15 cellular contexts compared by ENCODE assay signal in genomic region chr14:100880271-100881101, GRCh38. TPM values are rescaled to one million over a fixed set of nuclear protein-coding genes. Genes with fewer than 3 reads are reported as not detected.
DNase-seq lines count a peak whose midpoint lies in the region; ATAC-seq and TF ChIP-seq lines count a peak whose summit lies in the region.
"Had no signal": no experiment of that assay in that cellular context is flagged by ENCODE, and none has a peak within 500 bp of the region (broad histone marks: within the 10 kb centered on the region; RNA-seq: fewer than 3 reads in every experiment).

No MANE protein-coding gene starts in this region.

- H4K20me1 ChIP-seq in neural progenitor cell (ENCODE audit: low read depth) (no peaks in the 10 kb centered on the region), PC-9 (ENCODE audit: insufficient read depth) (no peaks in the 10 kb centered on the region)

- no peak overlapping the region for H3K9ac ChIP-seq in neural progenitor cell

- H3K27me3 ChIP-seq in right atrium auricular region (no peaks in the 10 kb centered on the region), right cardiac atrium (ENCODE audit: control insufficient read depth, insufficient read depth) (no peaks in the 10 kb centered on the region), neural progenitor cell (no peaks in the 10 kb centered on the region), aorta (ENCODE audit: control insufficient read depth in 1 of 2, insufficient read depth in 2 of 2, low read length in 1 of 2) (no peaks in the 10 kb centered on the region), PC-9 (ENCODE audit: insufficient read depth, low read depth) (peaks cover 37% of the 10 kb centered on the region)
- H3K27me3 ChIP-seq: BE2C had no signal

- H3K4me3 Mint-ChIP-seq in neural progenitor cell: no peak overlapping the region
- H3K4me3 Mint-ChIP-seq: CD4-positive, alpha-beta memory T cell; H9 had no signal

- no peaks in the 10 kb centered on the region for H3K9me3 ChIP-seq in right atrium auricular region
- H3K9me3 ChIP-seq in right cardiac atrium (ENCODE audit: control insufficient read depth, low read length): no peaks in the 10 kb centered on the region
- no peaks in the 10 kb centered on the region for H3K9me3 ChIP-seq in neural progenitor cell (ENCODE audit: low read depth)
- H3K9me3 ChIP-seq in aorta (ENCODE audit: control insufficient read depth, low read length): peaks cover 1% of the 10 kb centered on the region
- no peaks in the 10 kb centered on the region for H3K9me3 ChIP-seq in PC-9 (ENCODE audit: insufficient read depth, low read depth)
- H3K9me3 ChIP-seq: BE2C had no signal

- peaks cover 12% of the 10 kb centered on the region for H3K27me3 Mint-ChIP-seq in neural progenitor cell (ENCODE audit: insufficient read depth, low read depth)

- H3K27ac ChIP-seq in right atrium auricular region (no peak overlapping the region), right cardiac atrium (ENCODE audit: low read length) (no peak overlapping the region), neural progenitor cell (no peak overlapping the region), aorta (ENCODE audit: low read depth in 1 of 2, low read length in 2 of 2) (no peak overlapping the region), PC-9 (no peak overlapping the region)
- H3K27ac ChIP-seq: C4-2B had no signal

- no peak for TF ChIP-seq CTCF in right atrium auricular region (IDR thresholded peaks at IDR 0.05)
- no peak for TF ChIP-seq CTCF in neural progenitor cell (IDR thresholded peaks at IDR 0.05)
- TF ChIP-seq CTCF in PC-9 (conservative IDR thresholded peaks at IDR 0.05): no peak

- H3K4me3 ChIP-seq in right atrium auricular region (no peak overlapping the region), right cardiac atrium (ENCODE audit: low read length) (no peak overlapping the region), neural progenitor cell (no peak overlapping the region), aorta (ENCODE audit: low read length in 2 of 2) (no peak overlapping the region), PC-9 (no peak overlapping the region)

- no peaks in the 10 kb centered on the region for H3K4me1 Mint-ChIP-seq in neural progenitor cell
- H3K4me1 Mint-ChIP-seq: CD4-positive, alpha-beta memory T cell; H9 had no signal

- WGBS in right cardiac atrium: 92% methylated on average over 34 of the region's 34 CpGs
- WGBS in aorta, 2 donors: 87 to 92% methylated on average over 34 of the region's 34 CpGs

- DNase-seq in left ventricle myocardium superior (peak; percentile 19), right atrium auricular region (ENCODE audit: low spot score) (no peak), right cardiac atrium (peak in 2 of 3 donors; percentile 5 to 20), neural progenitor cell (ENCODE audit: low spot score) (no peak), aorta (peak; percentile 26 to 69), PC-9 (no peak), hepatic stellate cell (ENCODE audit: low spot score) (no peak)
- DNase-seq: BE2C; CD4-positive, alpha-beta memory T cell; DMS79; GOT3; H9 had no signal

- intact Hi-C loops in left ventricle myocardium superior (cut with micrococcal nuclease): no loop called here
- intact Hi-C loops in right cardiac atrium (cut with DNase I): no loop called here
- intact Hi-C loops in aorta (cut with DNase I): no loop called here
- intact Hi-C loops in PC-9 (cut with micrococcal nuclease; ENCODE audit: unreplicated experiment): no loop called here

- H3K9me3 Mint-ChIP-seq in neural progenitor cell: peaks cover 35% of the 10 kb centered on the region

- no peaks in the 10 kb centered on the region for H3F3A ChIP-seq in neural progenitor cell (ENCODE audit: low read depth)
- no peaks in the 10 kb centered on the region for H3F3A ChIP-seq in PC-9 (ENCODE audit: insufficient read depth, low read depth)

- no peak for ATAC-seq in left ventricle myocardium superior
- no peak for ATAC-seq in right cardiac atrium
- ATAC-seq in aorta (ENCODE audit: low FRiP score): no peak
- ATAC-seq in HG02852 (IDR thresholded peaks at IDR 0.05; ENCODE audit: unreplicated experiment): no peak
- ATAC-seq: HepG2 had no signal

- no peaks in the 10 kb centered on the region for H3K36me3 Mint-ChIP-seq in neural progenitor cell
- H3K36me3 Mint-ChIP-seq: CD4-positive, alpha-beta memory T cell had no signal

- H3K4me1 ChIP-seq in right atrium auricular region (no peaks in the 10 kb centered on the region), right cardiac atrium (ENCODE audit: control insufficient read depth, insufficient read depth, low read length) (no peaks in the 10 kb centered on the region), neural progenitor cell (peaks cover under 1% of the 10 kb centered on the region), aorta (ENCODE audit: control insufficient read depth in 1 of 2, insufficient read depth in 2 of 2, low read length in 2 of 2) (no peaks in the 10 kb centered on the region), PC-9 (replicated peaks; ENCODE audit: insufficient read depth) (no peaks in the 10 kb centered on the region)

- BruUV-seq in PC-9 (replicated peaks; lab: Mats Ljungman, UMichigan): no TSS peak

- CTCF ChIA-PET in PC-9 (lab: Charles Lee): no interaction called here

- peak overlapping the region; percentile 43 for H3K27ac Mint-ChIP-seq in neural progenitor cell
- H3K27ac Mint-ChIP-seq: CD4-positive, alpha-beta memory T cell; H9 had no signal

- H3K36me3 ChIP-seq in right atrium auricular region (no peaks in the 10 kb centered on the region), neural progenitor cell (no peaks in the 10 kb centered on the region), aorta (ENCODE audit: control insufficient read depth in 1 of 2, insufficient read depth in 2 of 2, low read length in 1 of 2) (no peaks in the 10 kb centered on the region), PC-9 (ENCODE audit: low read depth) (no peaks in the 10 kb centered on the region)

- H3K9me2 ChIP-seq in PC-9 (ENCODE audit: insufficient read depth): no peaks in the 10 kb centered on the region

- no peak overlapping the region for H3K4me2 ChIP-seq in neural progenitor cell
- H3K4me2 ChIP-seq in PC-9: no peak overlapping the region

- no peak overlapping the region for H2AFZ ChIP-seq in neural progenitor cell (replicated peaks)
- H2AFZ ChIP-seq in PC-9: no peak overlapping the region

- POLR2A ChIA-PET in PC-9 (lab: Charles Lee; ENCODE audit: unreplicated experiment): no interaction called here

- H3K79me2 ChIP-seq in neural progenitor cell (ENCODE audit: low read depth) (no peaks in the 10 kb centered on the region), PC-9 (ENCODE audit: low read depth) (no peaks in the 10 kb centered on the region)

RNA-seq across cellular contexts. Expression of gene RTL1, which starts 23.0 kb away (rescaled TPM):
- total RNA-seq in left ventricle myocardium superior (not detected), right atrium auricular region (not detected), right cardiac atrium (not detected), neural progenitor cell (ENCODE audit: low replicate concordance) (0.15 and 0.65 TPM in 2 replicates), aorta (not detected), PC-9 (2021) (not detected in 2 replicates)
- polyA plus RNA-seq in right cardiac atrium (0.05 TPM), aorta (not detected)
- total RNA-seq: CD4-positive, alpha-beta memory T cell; H9; HepG2 had no signal
- polyA plus RNA-seq: CD4-positive, alpha-beta memory T cell; HepG2 had no signal

RNA-seq across cellular contexts. Expression of gene MEG3, which starts 54.6 kb away (rescaled TPM):
- total RNA-seq in left ventricle myocardium superior: 20.6 TPM
- 1 to 10 TPM; 6.5 to 9.5 TPM for total RNA-seq in right atrium auricular region
- 10 to 100 TPM; 10.4 to 35.3 (median 18.3) TPM for total RNA-seq in right cardiac atrium
- polyA plus RNA-seq in right cardiac atrium: 32.9 TPM
- total RNA-seq in neural progenitor cell (ENCODE audit: low replicate concordance): 7.3 and 10.6 TPM in 2 replicates
- total RNA-seq in aorta: 100 to 1,000 TPM in 1 of 2 donors, 10 to 100 TPM in 1; 51.2 to 246 TPM
- polyA plus RNA-seq in aorta: 100 to 1,000 TPM in 1 of 2 donors, 10 to 100 TPM in 1; 21.4 to 454 TPM
- total RNA-seq in PC-9 (2021): not detected in 2 replicates
- total RNA-seq: CD4-positive, alpha-beta memory T cell; HepG2 had no signal
- polyA plus RNA-seq: CD4-positive, alpha-beta memory T cell had no signal

Comparison
In these comparisons a context has a peak if more than half of its experiments do, and no peak if none do; other contexts are left out.
1. DNase-seq: peak in left ventricle myocardium superior (single experiment), right cardiac atrium (2 of 3) and aorta (2 of 2); none in right atrium auricular region (single experiment), neural progenitor cell (single experiment), PC-9 (0 of 2) and hepatic stellate cell (single experiment).